ENCODE assay signal across 1 cellular context in the genomic region with DNA sequence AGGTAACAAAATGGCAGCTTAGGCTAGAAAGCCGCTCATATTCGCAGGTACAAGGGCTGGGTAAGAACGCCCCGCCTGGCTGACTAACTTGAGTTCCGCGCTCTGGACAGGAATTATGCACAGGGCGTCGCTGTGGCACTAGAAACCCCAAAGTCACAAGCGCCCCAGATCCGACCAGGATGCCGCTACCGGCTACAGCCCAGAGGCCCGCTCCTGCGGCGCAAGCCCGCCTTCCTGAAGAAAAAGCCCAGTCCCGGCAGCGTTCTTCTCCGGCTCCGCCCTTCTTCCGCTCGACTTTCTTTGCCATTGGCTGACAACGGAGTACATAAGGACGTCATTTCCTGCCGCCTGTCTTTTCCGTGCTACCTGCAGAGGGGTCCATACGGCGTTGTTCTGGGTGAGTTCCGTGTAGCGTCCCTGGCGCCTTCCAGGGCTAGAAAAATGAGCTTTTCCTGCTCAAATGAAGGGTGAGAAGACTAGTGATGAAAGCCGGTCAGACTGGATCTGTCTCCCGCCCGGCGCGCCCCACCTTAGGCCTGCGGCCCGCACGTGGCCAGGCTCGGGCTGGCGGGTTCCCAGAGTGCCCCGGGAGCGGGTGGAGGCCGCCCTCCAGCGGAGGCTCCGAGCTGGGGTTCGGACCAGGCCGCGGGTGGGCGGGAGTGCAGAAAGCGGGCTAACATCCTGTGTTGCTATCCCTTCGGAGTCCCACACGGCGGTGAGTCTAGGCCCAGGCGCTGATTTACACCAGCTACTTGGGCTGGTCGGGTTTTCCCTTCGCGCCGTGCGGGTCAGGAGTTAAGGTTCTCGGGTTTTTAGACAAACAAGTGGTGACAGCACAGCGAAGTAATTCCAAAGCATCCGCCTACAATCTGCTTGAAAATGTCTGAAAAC.
TF ChIP-seq lines count a peak whose summit lies in the region.

Gene RPSA (plus strand): TSS at position 353 of the 891 bp plus-strand sequence. CDS start 934 bp downstream, outside the sequence.

TF ChIP-seq in HepG2, 621 proteins besides CTCF, POLR2A, EP300 and RAD21 (continued from another document and continues in another):
- TF ChIP-seq CBFB (CRISPR knock-in tag; IDR thresholded peaks at IDR 0.05) (peak; percentile 75), YY1 (IDR thresholded peaks at IDR 0.05; ENCODE audit: insufficient read depth, insufficient replicate concordance, low read depth, low read length) (peak; percentile 79), DPF2 (CRISPR knock-in tag; IDR thresholded peaks at IDR 0.05; ENCODE audit: borderline replicate concordance, low read depth) (no peak), HMG20A (CRISPR knock-in tag; IDR thresholded peaks at IDR 0.05; ENCODE audit: borderline replicate concordance) (no peak), PTBP1 (IDR thresholded peaks at IDR 0.05; ENCODE audit: low read depth, low read length, poor library complexity, severe bottlenecking) (peak; percentile 70), ZSCAN29 (CRISPR knock-in tag; conservative IDR thresholded peaks at IDR 0.05) (no peak), ZBTB7A (CRISPR knock-in tag; IDR thresholded peaks at IDR 0.05) (0 out of 2 replicates have a peak, but pooled peaks have one; percentile 53), HCFC1 (IDR thresholded peaks at IDR 0.05; ENCODE audit: low read depth, low read length) (peak; percentile 22; the same call in 1 of the 2 replicates), MED8 (CRISPR knock-in tag; IDR thresholded peaks at IDR 0.05; ENCODE audit: insufficient replicate concordance) (peak; percentile 70), ZNF124 (CRISPR knock-in tag; IDR thresholded peaks at IDR 0.05) (peak; percentile 30; the same call in 1 of the 2 replicates), BRF2 (CRISPR knock-in tag; IDR thresholded peaks at IDR 0.05) (peak; percentile 89), ZNF383 (CRISPR knock-in tag; IDR thresholded peaks at IDR 0.05; ENCODE audit: borderline replicate concordance) (no peak), SP1 (IDR thresholded peaks at IDR 0.05) (no peak), SP1 (CRISPR knock-in tag; IDR thresholded peaks at IDR 0.05) (peak; percentile 52), ZNF841 (CRISPR knock-in tag; IDR thresholded peaks at IDR 0.05; ENCODE audit: borderline replicate concordance) (peak; percentile 81; the same call in 1 of the 2 replicates), ZFAT (CRISPR knock-in tag; conservative IDR thresholded peaks at IDR 0.05) (peak; percentile 71; the same call in 1 of the 2 replicates), ZNF484 (CRISPR knock-in tag; IDR thresholded peaks at IDR 0.05; ENCODE audit: borderline replicate concordance, low read depth) (no peak; the same call in 1 of the 2 replicates), CHD4 (IDR thresholded peaks at IDR 0.05; ENCODE audit: borderline replicate concordance, low read length) (no peak), HOXA9 (CRISPR knock-in tag; IDR thresholded peaks at IDR 0.05; ENCODE audit: borderline replicate concordance) (no peak; the same call in 1 of the 2 replicates), ZNF101 (CRISPR knock-in tag; IDR thresholded peaks at IDR 0.05; ENCODE audit: borderline replicate concordance, low read depth) (no peak), CERS6 (CRISPR knock-in tag; IDR thresholded peaks at IDR 0.05) (no peak), TEAD3 (CRISPR knock-in tag; optimal IDR thresholded peaks at IDR 0.05; ENCODE audit: borderline replicate concordance) (no peak), ZNF672 (CRISPR knock-in tag; IDR thresholded peaks at IDR 0.05) (no peak)
- TF ChIP-seq, protein P1, sequence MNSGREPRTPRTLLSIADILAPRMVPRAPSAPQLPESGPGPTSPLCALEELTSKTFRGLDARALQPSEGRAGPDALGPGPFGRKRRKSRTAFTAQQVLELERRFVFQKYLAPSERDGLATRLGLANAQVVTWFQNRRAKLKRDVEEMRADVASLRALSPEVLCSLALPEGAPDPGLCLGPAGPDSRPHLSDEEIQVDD (CRISPR knock-in tag; IDR thresholded peaks at IDR 0.05; ENCODE audit: borderline replicate concordance), result no peak; the same call in 1 of the 2 replicates
- TF ChIP-seq, protein P2, sequence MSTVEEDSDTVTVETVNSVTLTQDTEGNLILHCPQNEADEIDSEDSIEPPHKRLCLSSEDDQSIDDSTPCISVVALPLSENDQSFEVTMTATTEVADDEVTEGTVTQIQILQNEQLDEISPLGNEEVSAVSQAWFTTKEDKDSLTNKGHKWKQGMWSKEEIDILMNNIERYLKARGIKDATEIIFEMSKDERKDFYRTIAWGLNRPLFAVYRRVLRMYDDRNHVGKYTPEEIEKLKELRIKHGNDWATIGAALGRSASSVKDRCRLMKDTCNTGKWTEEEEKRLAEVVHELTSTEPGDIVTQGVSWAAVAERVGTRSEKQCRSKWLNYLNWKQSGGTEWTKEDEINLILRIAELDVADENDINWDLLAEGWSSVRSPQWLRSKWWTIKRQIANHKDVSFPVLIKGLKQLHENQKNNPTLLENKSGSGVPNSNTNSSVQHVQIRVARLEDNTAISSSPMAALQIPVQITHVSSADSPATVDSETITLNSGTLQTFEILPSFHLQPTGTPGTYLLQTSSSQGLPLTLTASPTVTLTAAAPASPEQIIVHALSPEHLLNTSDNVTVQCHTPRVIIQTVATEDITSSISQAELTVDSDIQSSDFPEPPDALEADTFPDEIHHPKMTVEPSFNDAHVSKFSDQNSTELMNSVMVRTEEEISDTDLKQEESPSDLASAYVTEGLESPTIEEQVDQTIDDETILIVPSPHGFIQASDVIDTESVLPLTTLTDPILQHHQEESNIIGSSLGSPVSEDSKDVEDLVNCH (CRISPR knock-in tag; IDR thresholded peaks at IDR 0.05), result no peak
- TF ChIP-seq, protein P3, sequence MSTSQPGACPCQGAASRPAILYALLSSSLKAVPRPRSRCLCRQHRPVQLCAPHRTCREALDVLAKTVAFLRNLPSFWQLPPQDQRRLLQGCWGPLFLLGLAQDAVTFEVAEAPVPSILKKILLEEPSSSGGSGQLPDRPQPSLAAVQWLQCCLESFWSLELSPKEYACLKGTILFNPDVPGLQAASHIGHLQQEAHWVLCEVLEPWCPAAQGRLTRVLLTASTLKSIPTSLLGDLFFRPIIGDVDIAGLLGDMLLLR (CRISPR knock-in tag; IDR thresholded peaks at IDR 0.05), result peak; percentile 93
- TF ChIP-seq, protein P4, sequence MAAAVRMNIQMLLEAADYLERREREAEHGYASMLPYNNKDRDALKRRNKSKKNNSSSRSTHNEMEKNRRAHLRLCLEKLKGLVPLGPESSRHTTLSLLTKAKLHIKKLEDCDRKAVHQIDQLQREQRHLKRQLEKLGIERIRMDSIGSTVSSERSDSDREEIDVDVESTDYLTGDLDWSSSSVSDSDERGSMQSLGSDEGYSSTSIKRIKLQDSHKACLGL (CRISPR knock-in tag; IDR thresholded peaks at IDR 0.05), result peak; percentile 99
- TF ChIP-seq, protein P5, sequence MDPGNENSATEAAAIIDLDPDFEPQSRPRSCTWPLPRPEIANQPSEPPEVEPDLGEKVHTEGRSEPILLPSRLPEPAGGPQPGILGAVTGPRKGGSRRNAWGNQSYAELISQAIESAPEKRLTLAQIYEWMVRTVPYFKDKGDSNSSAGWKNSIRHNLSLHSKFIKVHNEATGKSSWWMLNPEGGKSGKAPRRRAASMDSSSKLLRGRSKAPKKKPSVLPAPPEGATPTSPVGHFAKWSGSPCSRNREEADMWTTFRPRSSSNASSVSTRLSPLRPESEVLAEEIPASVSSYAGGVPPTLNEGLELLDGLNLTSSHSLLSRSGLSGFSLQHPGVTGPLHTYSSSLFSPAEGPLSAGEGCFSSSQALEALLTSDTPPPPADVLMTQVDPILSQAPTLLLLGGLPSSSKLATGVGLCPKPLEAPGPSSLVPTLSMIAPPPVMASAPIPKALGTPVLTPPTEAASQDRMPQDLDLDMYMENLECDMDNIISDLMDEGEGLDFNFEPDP (CRISPR knock-in tag; conservative IDR thresholded peaks at IDR 0.05), result no peak
- TF ChIP-seq, protein P6, sequence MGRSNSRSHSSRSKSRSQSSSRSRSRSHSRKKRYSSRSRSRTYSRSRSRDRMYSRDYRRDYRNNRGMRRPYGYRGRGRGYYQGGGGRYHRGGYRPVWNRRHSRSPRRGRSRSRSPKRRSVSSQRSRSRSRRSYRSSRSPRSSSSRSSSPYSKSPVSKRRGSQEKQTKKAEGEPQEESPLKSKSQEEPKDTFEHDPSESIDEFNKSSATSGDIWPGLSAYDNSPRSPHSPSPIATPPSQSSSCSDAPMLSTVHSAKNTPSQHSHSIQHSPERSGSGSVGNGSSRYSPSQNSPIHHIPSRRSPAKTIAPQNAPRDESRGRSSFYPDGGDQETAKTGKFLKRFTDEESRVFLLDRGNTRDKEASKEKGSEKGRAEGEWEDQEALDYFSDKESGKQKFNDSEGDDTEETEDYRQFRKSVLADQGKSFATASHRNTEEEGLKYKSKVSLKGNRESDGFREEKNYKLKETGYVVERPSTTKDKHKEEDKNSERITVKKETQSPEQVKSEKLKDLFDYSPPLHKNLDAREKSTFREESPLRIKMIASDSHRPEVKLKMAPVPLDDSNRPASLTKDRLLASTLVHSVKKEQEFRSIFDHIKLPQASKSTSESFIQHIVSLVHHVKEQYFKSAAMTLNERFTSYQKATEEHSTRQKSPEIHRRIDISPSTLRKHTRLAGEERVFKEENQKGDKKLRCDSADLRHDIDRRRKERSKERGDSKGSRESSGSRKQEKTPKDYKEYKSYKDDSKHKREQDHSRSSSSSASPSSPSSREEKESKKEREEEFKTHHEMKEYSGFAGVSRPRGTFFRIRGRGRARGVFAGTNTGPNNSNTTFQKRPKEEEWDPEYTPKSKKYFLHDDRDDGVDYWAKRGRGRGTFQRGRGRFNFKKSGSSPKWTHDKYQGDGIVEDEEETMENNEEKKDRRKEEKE (IDR thresholded peaks at IDR 0.05), result no peak
- TF ChIP-seq, protein P7, sequence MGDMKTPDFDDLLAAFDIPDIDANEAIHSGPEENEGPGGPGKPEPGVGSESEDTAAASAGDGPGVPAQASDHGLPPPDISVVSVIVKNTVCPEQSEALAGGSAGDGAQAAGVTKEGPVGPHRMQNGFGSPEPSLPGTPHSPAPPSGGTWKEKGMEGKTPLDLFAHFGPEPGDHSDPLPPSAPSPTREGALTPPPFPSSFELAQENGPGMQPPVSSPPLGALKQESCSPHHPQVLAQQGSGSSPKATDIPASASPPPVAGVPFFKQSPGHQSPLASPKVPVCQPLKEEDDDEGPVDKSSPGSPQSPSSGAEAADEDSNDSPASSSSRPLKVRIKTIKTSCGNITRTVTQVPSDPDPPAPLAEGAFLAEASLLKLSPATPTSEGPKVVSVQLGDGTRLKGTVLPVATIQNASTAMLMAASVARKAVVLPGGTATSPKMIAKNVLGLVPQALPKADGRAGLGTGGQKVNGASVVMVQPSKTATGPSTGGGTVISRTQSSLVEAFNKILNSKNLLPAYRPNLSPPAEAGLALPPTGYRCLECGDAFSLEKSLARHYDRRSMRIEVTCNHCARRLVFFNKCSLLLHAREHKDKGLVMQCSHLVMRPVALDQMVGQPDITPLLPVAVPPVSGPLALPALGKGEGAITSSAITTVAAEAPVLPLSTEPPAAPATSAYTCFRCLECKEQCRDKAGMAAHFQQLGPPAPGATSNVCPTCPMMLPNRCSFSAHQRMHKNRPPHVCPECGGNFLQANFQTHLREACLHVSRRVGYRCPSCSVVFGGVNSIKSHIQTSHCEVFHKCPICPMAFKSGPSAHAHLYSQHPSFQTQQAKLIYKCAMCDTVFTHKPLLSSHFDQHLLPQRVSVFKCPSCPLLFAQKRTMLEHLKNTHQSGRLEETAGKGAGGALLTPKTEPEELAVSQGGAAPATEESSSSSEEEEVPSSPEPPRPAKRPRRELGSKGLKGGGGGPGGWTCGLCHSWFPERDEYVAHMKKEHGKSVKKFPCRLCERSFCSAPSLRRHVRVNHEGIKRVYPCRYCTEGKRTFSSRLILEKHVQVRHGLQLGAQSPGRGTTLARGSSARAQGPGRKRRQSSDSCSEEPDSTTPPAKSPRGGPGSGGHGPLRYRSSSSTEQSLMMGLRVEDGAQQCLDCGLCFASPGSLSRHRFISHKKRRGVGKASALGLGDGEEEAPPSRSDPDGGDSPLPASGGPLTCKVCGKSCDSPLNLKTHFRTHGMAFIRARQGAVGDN (CRISPR knock-in tag; IDR thresholded peaks at IDR 0.05), result peak; percentile 100
- TF ChIP-seq, protein P8, sequence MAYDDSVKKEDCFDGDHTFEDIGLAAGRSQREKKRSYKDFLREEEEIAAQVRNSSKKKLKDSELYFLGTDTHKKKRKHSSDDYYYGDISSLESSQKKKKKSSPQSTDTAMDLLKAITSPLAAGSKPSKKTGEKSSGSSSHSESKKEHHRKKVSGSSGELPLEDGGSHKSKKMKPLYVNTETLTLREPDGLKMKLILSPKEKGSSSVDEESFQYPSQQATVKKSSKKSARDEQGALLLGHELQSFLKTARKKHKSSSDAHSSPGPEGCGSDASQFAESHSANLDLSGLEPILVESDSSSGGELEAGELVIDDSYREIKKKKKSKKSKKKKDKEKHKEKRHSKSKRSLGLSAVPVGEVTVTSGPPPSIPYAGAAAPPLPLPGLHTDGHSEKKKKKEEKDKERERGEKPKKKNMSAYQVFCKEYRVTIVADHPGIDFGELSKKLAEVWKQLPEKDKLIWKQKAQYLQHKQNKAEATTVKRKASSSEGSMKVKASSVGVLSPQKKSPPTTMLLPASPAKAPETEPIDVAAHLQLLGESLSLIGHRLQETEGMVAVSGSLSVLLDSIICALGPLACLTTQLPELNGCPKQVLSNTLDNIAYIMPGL (CRISPR knock-in tag; IDR thresholded peaks at IDR 0.05; ENCODE audit: borderline replicate concordance in 1 of 2, low read depth in 1 of 2), result peak; percentile 89 to 94
